ENCODE assay signal across 18 cellular contexts in the genomic region with DNA sequence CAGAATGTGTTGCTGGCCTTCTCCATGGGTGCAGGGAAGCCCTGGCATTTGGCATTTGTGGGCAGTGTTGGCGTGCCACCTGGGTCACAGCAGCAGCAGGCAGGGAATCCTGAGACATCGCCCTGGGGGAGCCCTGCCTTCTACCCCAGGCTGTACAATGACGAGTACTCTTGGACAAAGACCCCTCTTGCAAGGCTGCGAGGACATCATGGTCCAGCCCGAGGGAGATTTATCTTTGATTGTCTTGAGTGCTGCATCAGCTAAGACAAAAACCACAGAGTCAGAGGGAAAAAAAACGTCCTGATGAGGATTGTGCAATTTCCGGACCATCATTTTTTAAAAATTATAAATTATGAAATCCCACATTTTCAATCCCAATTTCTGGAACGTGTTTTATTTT. TPM values are rescaled to one million over a fixed set of nuclear protein-coding genes. Genes with fewer than 3 reads are reported as not detected.
DNase-seq lines count a peak whose midpoint lies in the region; ATAC-seq and TF ChIP-seq lines count a peak whose summit lies in the region.
"Had no signal": no experiment of that assay in that cellular context is flagged by ENCODE, and none has a peak within 500 bp of the region (broad histone marks: within the 10 kb centered on the region; RNA-seq: fewer than 3 reads in every experiment).

No MANE protein-coding gene starts in this region.

- H3K36me3 ChIP-seq in duodenal mucosa (ENCODE audit: control insufficient read depth in 1 of 2, insufficient read depth in 2 of 2, low read length in 2 of 2), result peaks cover 0 to 5% of the 10 kb centered on the region in 2 donors
- no peaks in the 10 kb centered on the region for H3K36me3 ChIP-seq in lower lobe of right lung
- H3K36me3 ChIP-seq: cardiac muscle cell, neural progenitor cell, thoracic aorta had no signal

- H3K9me3 ChIP-seq in duodenal mucosa (ENCODE audit: control insufficient read depth in 1 of 2, low read length in 2 of 2) (no peaks in the 10 kb centered on the region), lower lobe of right lung (no peaks in the 10 kb centered on the region)
- H3K9me3 ChIP-seq: thoracic aorta had no signal

- peak overlapping the region; percentile 70 for H3K27ac ChIP-seq in duodenal mucosa (ENCODE audit: low read depth, low read length)
- H3K27ac ChIP-seq in lower lobe of right lung, result peak overlapping the region; percentile 73
- H3K27ac ChIP-seq: cardiac muscle cell, neural progenitor cell, thoracic aorta had no signal

- peaks cover 7 to 22% of the 10 kb centered on the region in 2 donors for H3K27me3 ChIP-seq in duodenal mucosa (ENCODE audit: control insufficient read depth in 1 of 2, insufficient read depth in 2 of 2, low read length in 2 of 2)
- H3K27me3 ChIP-seq in lower lobe of right lung (ENCODE audit: low read depth), result peaks cover 17% of the 10 kb centered on the region

- H3K4me1 ChIP-seq in duodenal mucosa (ENCODE audit: control insufficient read depth in 1 of 2, insufficient read depth in 2 of 2, low read length in 2 of 2) (peaks cover 9 to 14% of the 10 kb centered on the region in 2 donors), lower lobe of right lung (peaks cover 34% of the 10 kb centered on the region)
- H3K4me1 ChIP-seq: neural progenitor cell had no signal

- DNase-seq in ELR (ENCODE audit: low read depth) (peak; percentile 79), lower lobe of right lung (no peak), stromal cell of bone marrow (ENCODE audit: low read depth) (peak; percentile 44), COLO668 (lab: John Stamatoyannopoulos, UW; ENCODE audit: unreplicated experiment) (no peak), UCSD-AML1 (lab: John Stamatoyannopoulos, UW; ENCODE audit: unreplicated experiment) (no peak)
- DNase-seq in central memory CD4-positive, alpha-beta T cell, result no peak
- DNase-seq: activated CD8-positive, alpha-beta memory T cell treated with anti-CD3 and anti-CD28 coated beads, Interleukin-2, amount 50 U/mL, for 4 hours; activated naive CD4-positive, alpha-beta T cell treated with anti-CD3 and anti-CD28 coated beads, Interleukin-2, amount 50 U/mL, for 16 hours; DMS79 treated with DMSO at 0.1 percent for 48 hours; NCI-H524; T-cell had no signal

- H3K4me3 ChIP-seq in duodenal mucosa (ENCODE audit: low read depth in 1 of 2, low read length in 2 of 2) (no peak overlapping the region), lower lobe of right lung (no peak overlapping the region)
- H3K4me3 ChIP-seq: cardiac muscle cell, lung, neural progenitor cell, thoracic aorta had no signal

- H3K9ac ChIP-seq in duodenal mucosa (ENCODE audit: low read depth in 1 of 2, low read length in 2 of 2), result no peak overlapping the region
- H3K9ac ChIP-seq: neural progenitor cell had no signal

- no peak for TF ChIP-seq CTCF in lower lobe of right lung (IDR thresholded peaks at IDR 0.05)

- intact Hi-C loops in lower lobe of right lung (cut with DNase I), result no loop called here

- ATAC-seq in lower lobe of right lung (peak in 1 of 2 donors; percentile 3), SK-N-SH treated with all-trans-retinoic acid at 6 μM for 48 hours (no peak)
- ATAC-seq: activated CD4-positive, CD25-positive, alpha-beta regulatory T cell treated with anti-CD3 and anti-CD28 coated beads, Interleukin-2, amount 50 U/mL, for 24 hours; T-cell had no signal

TF ChIP-seq in SK-N-SH treated with all-trans-retinoic acid at 6 μM for 48 hours, 23 proteins besides CTCF, POLR2A, EP300 and RAD21:
- no peak for TF ChIP-seq ESRRG (CRISPR knock-in tag; IDR thresholded peaks at IDR 0.05)
- TF ChIP-seq GLIS3 (CRISPR knock-in tag; IDR thresholded peaks at IDR 0.05), result no peak
- no peak for TF ChIP-seq OSR1 (CRISPR knock-in tag; IDR thresholded peaks at IDR 0.05)
- TF ChIP-seq ZNF8 (CRISPR knock-in tag; IDR thresholded peaks at IDR 0.05), result no peak
- TF ChIP-seq ZFP3 (CRISPR knock-in tag; IDR thresholded peaks at IDR 0.05), result no peak
- no peak for TF ChIP-seq TCF4 (CRISPR knock-in tag; IDR thresholded peaks at IDR 0.05; ENCODE audit: borderline replicate concordance)
- TF ChIP-seq, protein P1, sequence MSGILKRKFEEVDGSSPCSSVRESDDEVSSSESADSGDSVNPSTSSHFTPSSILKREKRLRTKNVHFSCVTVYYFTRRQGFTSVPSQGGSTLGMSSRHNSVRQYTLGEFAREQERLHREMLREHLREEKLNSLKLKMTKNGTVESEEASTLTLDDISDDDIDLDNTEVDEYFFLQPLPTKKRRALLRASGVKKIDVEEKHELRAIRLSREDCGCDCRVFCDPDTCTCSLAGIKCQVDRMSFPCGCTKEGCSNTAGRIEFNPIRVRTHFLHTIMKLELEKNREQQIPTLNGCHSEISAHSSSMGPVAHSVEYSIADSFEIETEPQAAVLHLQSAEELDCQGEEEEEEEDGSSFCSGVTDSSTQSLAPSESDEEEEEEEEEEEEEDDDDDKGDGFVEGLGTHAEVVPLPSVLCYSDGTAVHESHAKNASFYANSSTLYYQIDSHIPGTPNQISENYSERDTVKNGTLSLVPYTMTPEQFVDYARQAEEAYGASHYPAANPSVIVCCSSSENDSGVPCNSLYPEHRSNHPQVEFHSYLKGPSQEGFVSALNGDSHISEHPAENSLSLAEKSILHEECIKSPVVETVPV (CRISPR knock-in tag; IDR thresholded peaks at IDR 0.05), result no peak
- TF ChIP-seq ISL1 (CRISPR knock-in tag; IDR thresholded peaks at IDR 0.05), result no peak
- no peak for TF ChIP-seq TOX (CRISPR knock-in tag; IDR thresholded peaks at IDR 0.05; ENCODE audit: borderline replicate concordance)
- no peak for TF ChIP-seq ARNTL (CRISPR knock-in tag; IDR thresholded peaks at IDR 0.05; ENCODE audit: borderline replicate concordance, low read depth)
- TF ChIP-seq, protein P2, sequence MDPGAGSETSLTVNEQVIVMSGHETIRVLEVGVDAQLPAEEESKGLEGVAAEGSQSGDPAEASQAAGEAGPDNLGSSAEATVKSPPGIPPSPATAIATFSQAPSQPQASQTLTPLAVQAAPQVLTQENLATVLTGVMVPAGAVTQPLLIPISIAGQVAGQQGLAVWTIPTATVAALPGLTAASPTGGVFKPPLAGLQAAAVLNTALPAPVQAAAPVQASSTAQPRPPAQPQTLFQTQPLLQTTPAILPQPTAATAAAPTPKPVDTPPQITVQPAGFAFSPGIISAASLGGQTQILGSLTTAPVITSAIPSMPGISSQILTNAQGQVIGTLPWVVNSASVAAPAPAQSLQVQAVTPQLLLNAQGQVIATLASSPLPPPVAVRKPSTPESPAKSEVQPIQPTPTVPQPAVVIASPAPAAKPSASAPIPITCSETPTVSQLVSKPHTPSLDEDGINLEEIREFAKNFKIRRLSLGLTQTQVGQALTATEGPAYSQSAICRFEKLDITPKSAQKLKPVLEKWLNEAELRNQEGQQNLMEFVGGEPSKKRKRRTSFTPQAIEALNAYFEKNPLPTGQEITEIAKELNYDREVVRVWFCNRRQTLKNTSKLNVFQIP (CRISPR knock-in tag; IDR thresholded peaks at IDR 0.05; ENCODE audit: borderline replicate concordance, low read depth), result no peak

RNA-seq across cellular contexts. Expression of a gene that starts 3.7 kb away (rescaled TPM):
- total RNA-seq in lower lobe of right lung, result 34.9 TPM

Comparison
In these comparisons a context has a peak if more than half of its experiments do, and no peak if none do; other contexts are left out.
1. DNase-seq: peak in ELR (single experiment) and stromal cell of bone marrow (single experiment); none in lower lobe of right lung (single experiment), central memory CD4-positive, alpha-beta T cell (single experiment), COLO668 (single experiment) and UCSD-AML1 (single experiment).